ENCODE assay signal across 2 cellular contexts in the genomic region with DNA sequence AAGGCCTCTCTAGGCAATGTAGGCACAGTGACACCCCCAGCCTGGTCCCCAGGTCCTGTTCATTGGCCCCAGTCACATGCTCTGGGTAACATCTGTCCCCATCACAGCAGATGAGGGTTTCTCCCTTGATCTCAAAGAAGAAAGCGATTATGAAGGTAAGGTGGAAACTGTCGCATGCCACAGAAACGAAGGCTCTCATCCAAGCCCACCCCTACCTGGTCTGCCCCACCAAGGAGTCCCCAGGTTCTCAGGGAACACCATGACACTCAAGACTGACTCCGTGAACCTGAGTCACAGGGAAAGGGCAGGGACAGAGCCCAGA.
TF ChIP-seq lines count a peak whose summit lies in the region.

No MANE protein-coding gene starts in this region.

TF ChIP-seq in HepG2, 621 proteins besides CTCF, POLR2A, EP300 and RAD21:
- TF ChIP-seq ZC3H13 (CRISPR knock-in tag; IDR thresholded peaks at IDR 0.05), result peak; percentile 47; the same call in 1 of the 2 replicates
- TF ChIP-seq IKZF4 (CRISPR knock-in tag; IDR thresholded peaks at IDR 0.05; ENCODE audit: borderline replicate concordance, low read depth, not compliant biosample characterization), result no peak

TF ChIP-seq in IMR-90, 13 proteins besides CTCF, POLR2A, EP300 and RAD21:
- TF ChIP-seq CHD1 (IDR thresholded peaks at IDR 0.05; ENCODE audit: low read depth, low read length) (no peak), MXI1 (IDR thresholded peaks at IDR 0.05; ENCODE audit: borderline replicate concordance, low read depth, low read length) (no peak), FOS (IDR thresholded peaks at IDR 0.05; ENCODE audit: low read depth, low read length) (no peak), BHLHE40 (IDR thresholded peaks at IDR 0.05; ENCODE audit: low read depth, low read length) (no peak), RFX5 (IDR thresholded peaks at IDR 0.05; ENCODE audit: low read depth, low read length) (no peak), MAZ (IDR thresholded peaks at IDR 0.05; ENCODE audit: borderline replicate concordance, low read depth, low read length) (no peak), RCOR1 (IDR thresholded peaks at IDR 0.05; ENCODE audit: insufficient replicate concordance, low read length) (no peak), SMC3 (IDR thresholded peaks at IDR 0.05; ENCODE audit: low read depth, low read length) (no peak), CEBPB (IDR thresholded peaks at IDR 0.05; ENCODE audit: low read depth, low read length) (no peak), NFE2L2 (IDR thresholded peaks at IDR 0.05; ENCODE audit: low read depth, low read length) (no peak), MAFK (IDR thresholded peaks at IDR 0.05; ENCODE audit: low read depth, low read length) (no peak)
- TF ChIP-seq, protein P1, sequence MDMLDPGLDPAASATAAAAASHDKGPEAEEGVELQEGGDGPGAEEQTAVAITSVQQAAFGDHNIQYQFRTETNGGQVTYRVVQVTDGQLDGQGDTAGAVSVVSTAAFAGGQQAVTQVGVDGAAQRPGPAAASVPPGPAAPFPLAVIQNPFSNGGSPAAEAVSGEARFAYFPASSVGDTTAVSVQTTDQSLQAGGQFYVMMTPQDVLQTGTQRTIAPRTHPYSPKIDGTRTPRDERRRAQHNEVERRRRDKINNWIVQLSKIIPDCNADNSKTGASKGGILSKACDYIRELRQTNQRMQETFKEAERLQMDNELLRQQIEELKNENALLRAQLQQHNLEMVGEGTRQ (IDR thresholded peaks at IDR 0.05; ENCODE audit: low read depth, low read length), result no peak
- TF ChIP-seq, protein P2, sequence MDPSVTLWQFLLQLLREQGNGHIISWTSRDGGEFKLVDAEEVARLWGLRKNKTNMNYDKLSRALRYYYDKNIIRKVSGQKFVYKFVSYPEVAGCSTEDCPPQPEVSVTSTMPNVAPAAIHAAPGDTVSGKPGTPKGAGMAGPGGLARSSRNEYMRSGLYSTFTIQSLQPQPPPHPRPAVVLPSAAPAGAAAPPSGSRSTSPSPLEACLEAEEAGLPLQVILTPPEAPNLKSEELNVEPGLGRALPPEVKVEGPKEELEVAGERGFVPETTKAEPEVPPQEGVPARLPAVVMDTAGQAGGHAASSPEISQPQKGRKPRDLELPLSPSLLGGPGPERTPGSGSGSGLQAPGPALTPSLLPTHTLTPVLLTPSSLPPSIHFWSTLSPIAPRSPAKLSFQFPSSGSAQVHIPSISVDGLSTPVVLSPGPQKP (IDR thresholded peaks at IDR 0.05; ENCODE audit: borderline replicate concordance, low read depth, low read length), result no peak
